In the genomic region with DNA sequence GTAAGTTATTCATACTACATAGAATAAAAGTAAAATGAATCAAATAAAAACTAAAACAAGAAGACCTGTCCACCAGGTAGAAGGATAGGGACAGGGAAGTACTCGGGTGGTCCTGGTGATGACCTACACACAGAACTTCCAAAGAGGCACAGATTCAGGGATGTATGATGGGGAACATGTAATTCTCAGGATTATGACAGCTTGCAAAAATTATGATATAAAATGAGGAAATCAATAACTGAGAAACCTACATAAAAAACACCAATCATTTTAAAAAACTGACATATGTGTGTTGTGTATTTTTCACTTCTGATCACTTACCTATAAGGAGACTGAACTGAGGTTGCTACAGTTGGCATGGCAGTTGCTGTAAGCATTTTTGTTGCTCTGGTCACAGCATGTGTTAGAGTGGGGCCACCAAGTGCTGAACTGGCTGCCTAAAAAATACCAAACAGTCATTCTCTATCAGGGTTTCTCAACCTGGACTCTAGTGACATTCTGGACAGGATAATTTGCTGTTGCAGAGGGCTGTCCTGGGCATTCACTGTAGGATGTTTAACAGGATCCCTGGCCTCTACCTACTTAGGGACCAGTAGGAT, we compare ENCODE assay signal across 11 cellular contexts.
DNase-seq lines count a peak whose midpoint lies in the region; ATAC-seq and TF ChIP-seq lines count a peak whose summit lies in the region.
"Had no signal": no experiment of that assay in that cellular context is flagged by ENCODE, and none has a peak within 500 bp of the region (broad histone marks: within the 10 kb centered on the region; RNA-seq: fewer than 3 reads in every experiment).

No MANE protein-coding gene starts in this region.

- CTCF ChIA-PET in activated CD8-positive, alpha-beta memory T cell treated with anti-CD3 and anti-CD28 coated beads, Interleukin-2, amount 10 ng/mL, durations not matched to agents 7 days and 5 days (lab: Charles Lee): interaction anchor here (1.5 to 6.6 kb wide), 2 partner anchors 74 to 135 kb away, joined by 4 to 92 read pairs; partner anchors contain the start of gene USP24

- no peaks in the 10 kb centered on the region for H3K27me3 Mint-ChIP-seq in activated CD8-positive, alpha-beta memory T cell treated with anti-CD3 and anti-CD28 coated beads, Interleukin-2, amount 10 ng/mL, durations not matched to agents 7 days and 5 days
- H3K27me3 Mint-ChIP-seq in T-helper 17 cell (no peaks in the 10 kb centered on the region), memory B cell (no peaks in the 10 kb centered on the region)

- H3K4me1 Mint-ChIP-seq in activated CD8-positive, alpha-beta memory T cell treated with anti-CD3 and anti-CD28 coated beads, Interleukin-2, amount 10 ng/mL, durations not matched to agents 7 days and 5 days: peaks cover 22% of the 10 kb centered on the region
- H3K4me1 Mint-ChIP-seq in T-helper 17 cell (peaks cover 7% of the 10 kb centered on the region), memory B cell (peaks cover 7% of the 10 kb centered on the region)
- H3K4me1 Mint-ChIP-seq: WTC11 had no signal

- no peak overlapping the region for H3K4me3 Mint-ChIP-seq in activated CD8-positive, alpha-beta memory T cell treated with anti-CD3 and anti-CD28 coated beads, Interleukin-2, amount 10 ng/mL, durations not matched to agents 7 days and 5 days
- H3K4me3 Mint-ChIP-seq in T-helper 17 cell: no peak overlapping the region
- no peak overlapping the region for H3K4me3 Mint-ChIP-seq in memory B cell
- H3K4me3 Mint-ChIP-seq: WTC11 had no signal

- H3K36me3 ChIP-seq in subcutaneous abdominal adipose tissue (ENCODE audit: control insufficient read depth in 5 of 5, insufficient read depth in 5 of 5, low read length in 5 of 5) (peaks cover 60 to 79% (median 70%) of the 10 kb centered on the region in 5 donors), esophagus squamous epithelium (peaks cover 0 to 99% (median 31%) of the 10 kb centered on the region in 3 donors)

- no peak for DNase-seq in activated CD8-positive, alpha-beta memory T cell treated with anti-CD3 and anti-CD28 coated beads, Interleukin-2, amount 10 ng/mL, durations not matched to agents 7 days and 5 days
- no peak for DNase-seq in activated CD8-positive, alpha-beta memory T cell treated with anti-CD3 and anti-CD28 coated beads for 24 hours
- DNase-seq in T-helper 17 cell (no peak), memory B cell (ENCODE audit: low spot score in 2 of 2) (no peak), NCI-H146 (lab: John Stamatoyannopoulos, UW) (no peak), esophagus squamous epithelium (lab: John Stamatoyannopoulos, UW) (no peak)
- no peak for DNase-seq in stimulated activated CD4-positive, alpha-beta T cell treated with anti-CD3 and anti-CD28 coated beads, Interleukin-15, amount 100 ng/mL, for 24 hours

- intact Hi-C loops in esophagus squamous epithelium (cut with DNase I): loop anchor here (2.0 kb wide), 1 partner anchor 135 kb away; no protein-coding TSS in a partner anchor

- H3K36me3 Mint-ChIP-seq in activated CD8-positive, alpha-beta memory T cell treated with anti-CD3 and anti-CD28 coated beads, Interleukin-2, amount 10 ng/mL, durations not matched to agents 7 days and 5 days: peaks cover 34% of the 10 kb centered on the region
- H3K36me3 Mint-ChIP-seq in T-helper 17 cell (ENCODE audit: low read depth) (peaks cover 4% of the 10 kb centered on the region), memory B cell (peaks cover 13% of the 10 kb centered on the region)

- H3K27ac ChIP-seq in subcutaneous abdominal adipose tissue (ENCODE audit: low read depth, low read length): peak overlapping the region; percentile 51
- no peak overlapping the region for H3K27ac ChIP-seq in esophagus squamous epithelium
- H3K27ac ChIP-seq: neutrophil had no signal

- H3K9me3 Mint-ChIP-seq in activated CD8-positive, alpha-beta memory T cell treated with anti-CD3 and anti-CD28 coated beads, Interleukin-2, amount 10 ng/mL, durations not matched to agents 7 days and 5 days (ENCODE audit: low read depth): no peaks in the 10 kb centered on the region
- H3K9me3 Mint-ChIP-seq in memory B cell: no peaks in the 10 kb centered on the region
- H3K9me3 Mint-ChIP-seq: WTC11 had no signal

- no peak overlapping the region for H3K4me3 ChIP-seq in subcutaneous abdominal adipose tissue (ENCODE audit: low read depth in 1 of 5, low read length in 5 of 5)
- no peak overlapping the region for H3K4me3 ChIP-seq in esophagus squamous epithelium
- H3K4me3 ChIP-seq: sigmoid colon had no signal

- H3K9me3 ChIP-seq in T-helper 17 cell (ENCODE audit: control insufficient read depth, low read length, poor library complexity, severe bottlenecking) (no peaks in the 10 kb centered on the region), subcutaneous abdominal adipose tissue (ENCODE audit: control insufficient read depth in 5 of 5, low read length in 5 of 5) (no peaks in the 10 kb centered on the region), esophagus squamous epithelium (no peaks in the 10 kb centered on the region)
- H3K9me3 ChIP-seq: neutrophil, sigmoid colon had no signal

- no peaks in the 10 kb centered on the region for H3K27me3 ChIP-seq in subcutaneous abdominal adipose tissue (ENCODE audit: control insufficient read depth in 5 of 5, insufficient read depth in 4 of 5, low read length in 5 of 5)
- no peaks in the 10 kb centered on the region for H3K27me3 ChIP-seq in esophagus squamous epithelium
- H3K27me3 ChIP-seq: neutrophil, sigmoid colon had no signal

- ATAC-seq in activated CD8-positive, alpha-beta memory T cell treated with anti-CD3 and anti-CD28 coated beads, Interleukin-2, amount 10 ng/mL, durations not matched to agents 7 days and 5 days: no peak
- no peak for ATAC-seq in T-helper 17 cell
- ATAC-seq in memory B cell (ENCODE audit: low read depth): no peak

- peak overlapping the region; percentile 74 for H3K27ac Mint-ChIP-seq in activated CD8-positive, alpha-beta memory T cell treated with anti-CD3 and anti-CD28 coated beads, Interleukin-2, amount 10 ng/mL, durations not matched to agents 7 days and 5 days
- H3K27ac Mint-ChIP-seq in T-helper 17 cell: peak overlapping the region; percentile 60
- H3K27ac Mint-ChIP-seq in memory B cell: peak overlapping the region; percentile 73
- H3K27ac Mint-ChIP-seq: WTC11 had no signal

- no peak for TF ChIP-seq CTCF in esophagus squamous epithelium (IDR thresholded peaks at IDR 0.05)

- peak overlapping the region in 2 of 5 donors; percentile 47 to 70 for H3K9ac ChIP-seq in subcutaneous abdominal adipose tissue (ENCODE audit: low read length in 5 of 5)

- no peak for TF ChIP-seq POLR2A in esophagus squamous epithelium (IDR thresholded peaks at IDR 0.05)

- H3K4me1 ChIP-seq in subcutaneous abdominal adipose tissue (ENCODE audit: control insufficient read depth in 5 of 5, insufficient read depth in 5 of 5, low read length in 5 of 5) (peaks cover 0 to 3% (median 0%) of the 10 kb centered on the region in 5 donors), esophagus squamous epithelium (peaks cover 0 to 6% (median 0%) of the 10 kb centered on the region in 3 donors)

- 72 to 75% methylated on average over 1 of the region's 1 CpG for WGBS in esophagus squamous epithelium, 2 donors
